In the genomic region with DNA sequence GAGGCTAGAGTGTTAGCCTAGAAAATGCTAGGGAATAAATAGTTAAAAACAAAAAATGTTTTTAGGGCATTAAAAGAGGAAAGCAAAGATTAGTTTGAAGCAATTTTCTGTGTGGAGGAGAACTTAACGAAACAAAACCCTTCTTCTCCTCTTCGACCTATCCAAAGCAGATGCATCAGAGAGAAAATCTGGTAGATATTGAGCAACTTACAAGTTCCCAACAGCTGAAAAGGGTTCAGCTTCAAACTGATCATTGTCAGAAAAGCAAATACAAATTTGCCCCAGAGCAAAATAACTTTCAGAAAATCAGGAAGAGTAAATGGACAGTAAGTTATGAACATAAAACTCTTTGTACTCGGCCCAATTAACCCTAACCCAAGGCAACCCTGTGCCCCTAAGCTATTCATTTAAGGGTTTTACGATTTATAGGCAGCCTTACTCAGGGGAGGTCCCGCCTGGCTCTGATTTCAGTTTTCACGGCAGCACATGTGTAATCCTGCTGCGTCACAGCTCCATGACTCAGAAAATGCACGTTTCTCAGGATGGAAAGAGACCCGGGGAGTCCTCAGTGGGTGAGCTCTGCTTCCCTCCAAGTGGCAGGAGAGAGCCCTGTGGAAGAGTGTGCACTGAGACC, we compare ENCODE assay signal across 14 cellular contexts.
DNase-seq lines count a peak whose midpoint lies in the region; ATAC-seq, FAIRE-seq and TF ChIP-seq lines count a peak whose summit lies in the region.
"Had no signal": no experiment of that assay in that cellular context is flagged by ENCODE, and none has a peak within 500 bp of the region (broad histone marks: within the 10 kb centered on the region; RNA-seq: fewer than 3 reads in every experiment).

No MANE protein-coding gene starts in this region.

- CTCF ChIA-PET in A549 (lab: Yijun Ruan, JAX): interaction anchor here (0.9 to 2.3 kb wide), 6 partner anchors 17 to 205 kb away, joined by 3 to 9 read pairs (median 3); no protein-coding TSS in a partner anchor
- CTCF ChIA-PET in HEK293 (lab: Yijun Ruan, JAX): interaction anchor here (0.9 kb wide), 1 partner anchor 144 kb away, joined by 4 read pairs; no protein-coding TSS in a partner anchor
- CTCF ChIA-PET in GM10248 (lab: Yijun Ruan, JAX): interaction anchor here (1.8 kb wide), 1 partner anchor 33 kb away, joined by 3 read pairs; no protein-coding TSS in a partner anchor

- H2AFZ ChIP-seq in hepatocyte: no peak overlapping the region

- in situ Hi-C loops in astrocyte of the cerebellum (cut with HindIII; ENCODE audit: low sequenced_read_pairs): no loop called here

- H3K4me1 ChIP-seq in A549 (peaks cover 21% of the 10 kb centered on the region), HEK293 (ENCODE audit: control insufficient read depth, insufficient read depth, low read length) (peaks cover 8% of the 10 kb centered on the region), hepatocyte (ENCODE audit: insufficient read depth) (peaks cover 5% of the 10 kb centered on the region)

- TF ChIP-seq POLR2A in A549 (IDR thresholded peaks at IDR 0.05; ENCODE audit: low read length): no peak

- H3K27ac ChIP-seq in A549 (peak overlapping the region; percentile 84 to 86), HEK293 (ENCODE audit: extremely low read depth, low read depth, low read length) (0 out of 2 replicates have a peak overlapping the region, but pooled peaks have one; percentile 18), hepatocyte (peak overlapping the region; percentile 39)
- H3K27ac ChIP-seq: BLaER1 had no signal

- no peaks in the 10 kb centered on the region for H3K36me3 ChIP-seq in HEK293 (ENCODE audit: control insufficient read depth in 2 of 2, insufficient read depth in 1 of 2, low read length in 2 of 2)
- no peaks in the 10 kb centered on the region for H3K36me3 ChIP-seq in hepatocyte (replicated peaks; ENCODE audit: insufficient read depth, low read depth)
- H3K36me3 ChIP-seq: BLaER1 had no signal

- no peaks in the 10 kb centered on the region for H3K79me2 ChIP-seq in hepatocyte

- peak in 1 of 2 experiments; percentile 65; a peak in 3 of 5 replicates for TF ChIP-seq RAD21 in A549 (conservative IDR thresholded peaks at IDR 0.05 in 1 of 2, IDR thresholded peaks at IDR 0.05 in 1 of 2)

- ATAC-seq in A549 (peak; percentile 97), GM21576 (IDR thresholded peaks at IDR 0.05; ENCODE audit: unreplicated experiment) (no peak), GM21367 (IDR thresholded peaks at IDR 0.05; ENCODE audit: unreplicated experiment) (no peak)
- ATAC-seq: stimulated activated naive CD8-positive, alpha-beta T cell treated with anti-CD3 and anti-CD28 coated beads, Interleukin-15, Interleukin-2, amounts not matched to agents 100 U/mL and 50 U/mL, for 24 hours had no signal

- H3K4me3 ChIP-seq in A549 (peak overlapping the region; percentile 11; the same call in 1 of the 3 replicates), HEK293 (ENCODE audit: low read depth, low read length) (no peak overlapping the region), astrocyte of the cerebellum (ENCODE audit: low read depth, low read length) (no peak overlapping the region), hepatocyte (no peak overlapping the region)
- H3K4me3 ChIP-seq: BLaER1 had no signal

- DNase-seq in A549 (ENCODE audit: low read depth in 1 of 2, low spot score in 1 of 2): peak; percentile 79 to 92
- DNase-seq in astrocyte of the cerebellum (ENCODE audit: low read depth): peak; percentile 80
- peak; percentile 55 for DNase-seq in hepatocyte (ENCODE audit: low spot score)
- DNase-seq in GM10248 (ENCODE audit: extremely low spot score): no peak
- no peak for DNase-seq in GM19240 (ENCODE audit: insufficient read length, low spot score)
- DNase-seq: activated CD4-positive, alpha-beta T cell treated with anti-CD3 and anti-CD28 coated beads, Interleukin-2, amount 50 U/mL, for 1 hour; head of caudate nucleus; NCI-H1092; OCI-M1; stimulated activated naive CD8-positive, alpha-beta T cell treated with anti-CD3 and anti-CD28 coated beads, Interleukin-15, Interleukin-2, amounts not matched to agents 100 U/mL and 50 U/mL, for 24 hours had no signal

- H3K4me2 ChIP-seq in A549: peak overlapping the region; percentile 79
- H3K4me2 ChIP-seq in hepatocyte: peak overlapping the region; percentile 51
- H3K4me2 ChIP-seq: BLaER1 had no signal

- FAIRE-seq in A549 (lab: Jason Lieb, UNC): no peak

- TF ChIP-seq EP300 in A549 (IDR thresholded peaks at IDR 0.05): peak; percentile 80 to 94

- no peaks in the 10 kb centered on the region for H3K9me2 ChIP-seq in hepatocyte (replicated peaks; ENCODE audit: insufficient read depth)

- no peaks in the 10 kb centered on the region for H4K20me1 ChIP-seq in hepatocyte (ENCODE audit: insufficient read depth, poor library complexity, severe bottlenecking)
- H4K20me1 ChIP-seq: BLaER1 had no signal

- TF ChIP-seq CTCF in A549 (IDR thresholded peaks at IDR 0.05): no peak
- TF ChIP-seq CTCF in HEK293 (tag by site-specific recombination; IDR thresholded peaks at IDR 0.05): no peak
- no peak for TF ChIP-seq CTCF in astrocyte of the cerebellum (IDR thresholded peaks at IDR 0.05; ENCODE audit: low read depth, low read length, missing control alignments)
- TF ChIP-seq CTCF in hepatocyte (IDR thresholded peaks at IDR 0.05; ENCODE audit: poor library complexity): no peak
- TF ChIP-seq CTCF in GM10248 (IDR thresholded peaks at IDR 0.05; ENCODE audit: control extremely low read depth, extremely low read depth, low read depth, missing control alignments): no peak

- WGBS in A549 (ENCODE audit: missing lambda C conversion rate): 1% methylated on average over 9 of the region's 9 CpGs
- WGBS in hepatocyte (ENCODE audit: low lambda C conversion rate, missing lambda C conversion rate): 33% methylated on average over 9 of the region's 9 CpGs

- H3K27me3 ChIP-seq in hepatocyte: peaks cover 4% of the 10 kb centered on the region
- H3K27me3 ChIP-seq: BLaER1 had no signal

- POLR2A ChIA-PET in A549 (lab: Yijun Ruan, JAX): interaction anchor here (1.8 kb wide), 1 partner anchor 18 kb away, joined by 11 read pairs; no protein-coding TSS in a partner anchor
- POLR2A ChIA-PET in HEK293 (lab: Yijun Ruan, JAX): interaction anchor here (0.7 to 1.3 kb wide), 2 partner anchors 20 to 32 kb away, joined by 3 to 4 read pairs; no protein-coding TSS in a partner anchor
- POLR2A ChIA-PET in GM10248 (lab: Yijun Ruan, JAX): no interaction called here

- no peaks in the 10 kb centered on the region for H3K9me3 ChIP-seq in A549
- no peaks in the 10 kb centered on the region for H3K9me3 ChIP-seq in HEK293 (ENCODE audit: control insufficient read depth, insufficient read depth, low read depth, low read length)
- H3K9me3 ChIP-seq in hepatocyte (ENCODE audit: low read depth): no peaks in the 10 kb centered on the region
- H3K9me3 ChIP-seq: BLaER1 had no signal

TF ChIP-seq in A549, 52 proteins besides CTCF, POLR2A, EP300 and RAD21 (continues in another document):
- TF ChIP-seq MAFK (IDR thresholded peaks at IDR 0.05; ENCODE audit: partially characterized antibody): peak; percentile 56
- TF ChIP-seq ZFP36 (IDR thresholded peaks at IDR 0.05; ENCODE audit: borderline replicate concordance, partially characterized antibody): no peak
- no peak for TF ChIP-seq HDAC2 (IDR thresholded peaks at IDR 0.05)
- peak; percentile 88 for TF ChIP-seq GATA3 (IDR thresholded peaks at IDR 0.05; ENCODE audit: borderline replicate concordance)
- TF ChIP-seq, protein P1, sequence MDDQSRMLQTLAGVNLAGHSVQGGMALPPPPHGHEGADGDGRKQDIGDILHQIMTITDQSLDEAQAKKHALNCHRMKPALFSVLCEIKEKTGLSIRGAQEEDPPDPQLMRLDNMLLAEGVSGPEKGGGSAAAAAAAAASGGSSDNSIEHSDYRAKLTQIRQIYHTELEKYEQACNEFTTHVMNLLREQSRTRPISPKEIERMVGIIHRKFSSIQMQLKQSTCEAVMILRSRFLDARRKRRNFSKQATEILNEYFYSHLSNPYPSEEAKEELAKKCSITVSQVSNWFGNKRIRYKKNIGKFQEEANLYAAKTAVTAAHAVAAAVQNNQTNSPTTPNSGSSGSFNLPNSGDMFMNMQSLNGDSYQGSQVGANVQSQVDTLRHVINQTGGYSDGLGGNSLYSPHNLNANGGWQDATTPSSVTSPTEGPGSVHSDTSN (IDR thresholded peaks at IDR 0.05): peak; percentile 47; the same call in 1 of the 2 replicates
- no peak for TF ChIP-seq RARB (CRISPR knock-in tag; IDR thresholded peaks at IDR 0.05)

TF ChIP-seq in HEK293, 187 proteins besides CTCF, POLR2A, EP300 and RAD21 (continues in another document):
- TF ChIP-seq KLF7 (tag by site-specific recombination; IDR thresholded peaks at IDR 0.05; ENCODE audit: borderline replicate concordance): no peak
- TF ChIP-seq ZNF610 (tag by site-specific recombination; IDR thresholded peaks at IDR 0.05; ENCODE audit: borderline replicate concordance): no peak
- TF ChIP-seq ZNF664 (tag by site-specific recombination; IDR thresholded peaks at IDR 0.05): peak; percentile 86
- no peak for TF ChIP-seq ZNF138 (tag by site-specific recombination; IDR thresholded peaks at IDR 0.05; ENCODE audit: borderline replicate concordance)
- no peak for TF ChIP-seq ZNF311 (tag by site-specific recombination; IDR thresholded peaks at IDR 0.05; ENCODE audit: borderline replicate concordance)
- TF ChIP-seq ZIC2 (tag by site-specific recombination; IDR thresholded peaks at IDR 0.05): peak; percentile 96
- TF ChIP-seq ZNF660 (tag by site-specific recombination; IDR thresholded peaks at IDR 0.05): peak; percentile 81
- TF ChIP-seq KLF1 (tag by site-specific recombination; IDR thresholded peaks at IDR 0.05): peak; percentile 67
- TF ChIP-seq ZBTB48 (tag by site-specific recombination; IDR thresholded peaks at IDR 0.05): peak; percentile 64
- TF ChIP-seq ZNF510 (tag by site-specific recombination; IDR thresholded peaks at IDR 0.05; ENCODE audit: insufficient replicate concordance): no peak
- peak; percentile 98 for TF ChIP-seq GLIS1 (tag by site-specific recombination; IDR thresholded peaks at IDR 0.05)
- no peak for TF ChIP-seq ZNF549 (tag by site-specific recombination; IDR thresholded peaks at IDR 0.05)
- peak; percentile 72; the same call in 1 of the 2 replicates for TF ChIP-seq OVOL3 (tag by site-specific recombination; IDR thresholded peaks at IDR 0.05)
- TF ChIP-seq ZBTB20 (tag by site-specific recombination; IDR thresholded peaks at IDR 0.05): 0 out of 2 replicates have a peak, but pooled peaks have one; percentile 13
- no peak for TF ChIP-seq ZFP41 (tag by site-specific recombination; IDR thresholded peaks at IDR 0.05; ENCODE audit: borderline replicate concordance)

Comparison
In these comparisons a context has a peak if more than half of its experiments do, and no peak if none do; other contexts are left out.
1. ATAC-seq: peak in A549 (2 of 2); none in GM21576 (single experiment) and GM21367 (single experiment).
2. DNase-seq: peak in A549 (2 of 2), astrocyte of the cerebellum (single experiment) and hepatocyte (single experiment); none in GM10248 (single experiment) and GM19240 (single experiment).
3. H3K27ac ChIP-seq: peak in every context shown above with its lines; median percentile 85 in A549; 39 in hepatocyte; 18 in HEK293.